ENCODE assay signal across 15 cellular contexts in the genomic region with DNA sequence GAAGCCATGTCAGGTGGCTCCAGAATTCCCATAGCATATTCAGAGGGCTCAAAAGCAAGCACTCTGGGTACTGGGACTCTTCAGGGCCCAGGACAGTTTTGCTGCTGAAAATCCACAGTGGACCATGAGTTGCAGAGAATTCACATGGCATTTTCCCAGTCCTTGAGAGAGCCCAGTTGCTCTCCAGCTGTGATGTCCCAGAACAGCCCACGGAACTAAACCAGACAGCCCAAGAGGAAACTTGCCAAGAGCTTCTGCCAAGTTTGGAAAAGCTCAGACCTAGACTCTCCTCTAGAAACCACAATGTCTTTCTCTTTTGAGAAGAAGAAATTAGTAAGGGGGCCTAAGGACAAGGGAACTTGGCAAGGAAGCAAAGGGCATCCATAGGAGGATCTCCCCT.
DNase-seq lines count a peak whose midpoint lies in the region; ATAC-seq and TF ChIP-seq lines count a peak whose summit lies in the region.
"Had no signal": no experiment of that assay in that cellular context is flagged by ENCODE, and none has a peak within 500 bp of the region (broad histone marks: within the 10 kb centered on the region; RNA-seq: fewer than 3 reads in every experiment).

No MANE protein-coding gene starts in this region.

- no peak overlapping the region for H3K27ac ChIP-seq in right cardiac atrium (ENCODE audit: low read length)
- H3K27ac ChIP-seq: gastrocnemius medialis, prostate gland had no signal

- DNase-seq in EH (ENCODE audit: low read depth) (peak; percentile 22), choroid plexus epithelial cell (ENCODE audit: low read depth) (peak; percentile 53), right cardiac atrium (peak; percentile 52 to 68 (median 65)), renal cortical epithelial cell (ENCODE audit: low read depth) (peak; percentile 3), NCI-H128 (lab: John Stamatoyannopoulos, UW; ENCODE audit: unreplicated experiment) (no peak), H4 (ENCODE audit: low spot score) (no peak), COR-L47 (lab: John Stamatoyannopoulos, UW) (no peak)
- DNase-seq in activated CD8-positive, alpha-beta memory T cell treated with anti-CD3 and anti-CD28 coated beads, Interleukin-2, amount 50 U/mL, for 4 hours: no peak
- DNase-seq: activated CD4-positive, alpha-beta memory T cell treated with anti-CD3 and anti-CD28 coated beads, Interleukin-2, amount 10 ng/mL, durations not matched to agents 7 days and 5 days; effector CD8-positive, alpha-beta T cell; gastrocnemius medialis; immature natural killer cell; NCI-H524 treated with DMSO at 0.1 percent for 48 hours; substantia nigra had no signal

- no peak for TF ChIP-seq CTCF in choroid plexus epithelial cell (conservative IDR thresholded peaks at IDR 0.05; ENCODE audit: low read depth, low read length)

- peak; percentile 84 to 91 for ATAC-seq in right cardiac atrium
- ATAC-seq: gastrocnemius medialis had no signal

- H3K27me3 ChIP-seq in right cardiac atrium (ENCODE audit: control insufficient read depth, insufficient read depth): no peaks in the 10 kb centered on the region
- H3K27me3 ChIP-seq: gastrocnemius medialis had no signal

- H3K4me1 ChIP-seq in right cardiac atrium (ENCODE audit: control insufficient read depth, insufficient read depth, low read length): peaks cover 7% of the 10 kb centered on the region
- H3K4me1 ChIP-seq: gastrocnemius medialis, prostate gland had no signal

- H3K4me3 ChIP-seq in choroid plexus epithelial cell (ENCODE audit: low read depth, low read length) (no peak overlapping the region), right cardiac atrium (ENCODE audit: low read length) (no peak overlapping the region)
- H3K4me3 ChIP-seq: gastrocnemius medialis, prostate gland had no signal

- 13% methylated on average over 1 of the region's 1 CpG for WGBS in right cardiac atrium

- H3K9me3 ChIP-seq in right cardiac atrium (ENCODE audit: control insufficient read depth, low read length): no peaks in the 10 kb centered on the region
- H3K9me3 ChIP-seq: gastrocnemius medialis, prostate gland had no signal

- intact Hi-C loops in right cardiac atrium (cut with DNase I): no loop called here

Comparison
In these comparisons a context has a peak if more than half of its experiments do, and no peak if none do; other contexts are left out.
1. DNase-seq: peak in EH (single experiment), choroid plexus epithelial cell (single experiment), right cardiac atrium (3 of 3) and renal cortical epithelial cell (single experiment); none in NCI-H128 (single experiment), H4 (single experiment), COR-L47 (single experiment) and activated CD8-positive, alpha-beta memory T cell treated with anti-CD3 and anti-CD28 coated beads, Interleukin-2, amount 50 U/mL, for 4 hours (single experiment).